Comparison of ENCODE assay signal across 20 cellular contexts in genomic region chr20:62699296-62699695, GRCh38. TPM values are rescaled to one million over a fixed set of nuclear protein-coding genes. Genes with fewer than 3 reads are reported as not detected.
A peak's percentile ranks its signal among the peaks of the same experiment; 100 is the strongest.
DNase-seq lines count a peak whose midpoint lies in the region; ATAC-seq, FAIRE-seq and TF ChIP-seq lines count a peak whose summit lies in the region.
"Had no signal": no experiment of that assay in that cellular context is flagged by ENCODE, and none has a peak within 500 bp of the region (broad histone marks: within the 10 kb centered on the region; RNA-seq: fewer than 3 reads in every experiment).

No MANE protein-coding gene starts in this region.

- no peak overlapping the region for H3K4me3 ChIP-seq in IMR-90 (ENCODE audit: insufficient read depth, low read depth, low read length)
- H3K4me3 ChIP-seq in HepG2 (replicated peaks in 1 of 3; ENCODE audit: insufficient read depth in 1 of 3, low read depth in 2 of 3, low read length in 3 of 3): no peak overlapping the region
- H3K4me3 ChIP-seq: GM23338, HAP-1 had no signal

- H3K27me3 ChIP-seq in H9 (ENCODE audit: insufficient read depth, low read length): no peaks in the 10 kb centered on the region; the same call in 1 of the 2 replicates
- peaks cover 20% of the 10 kb centered on the region for H3K27me3 ChIP-seq in IMR-90 (ENCODE audit: control insufficient read depth, insufficient read depth, low read length)
- peaks cover 48 to 98% of the 10 kb centered on the region in 2 experiments for H3K27me3 ChIP-seq in HepG2 (ENCODE audit: control insufficient read depth in 1 of 2, insufficient read depth in 2 of 2, low read length in 2 of 2)

- H3K4ac ChIP-seq in H9 (ENCODE audit: low read depth, low read length): no peak overlapping the region
- no peak overlapping the region for H3K4ac ChIP-seq in IMR-90 (ENCODE audit: low read depth, low read length)

- H2AK9ac ChIP-seq in IMR-90 (replicated peaks; ENCODE audit: low read depth, low read length, poor library complexity): peak overlapping the region; percentile 32

- no peak overlapping the region for H3K27ac Mint-ChIP-seq in H9
- H3K27ac Mint-ChIP-seq: CD4-positive, alpha-beta memory T cell; GM23338; HFFc6 had no signal

- H3K9me1 ChIP-seq in IMR-90 (ENCODE audit: insufficient read depth, low read length): peaks cover 11% of the 10 kb centered on the region

- no peak for FAIRE-seq in HepG2 (lab: Jason Lieb, UNC)
- FAIRE-seq: GM12891, GM18507 had no signal

- H2BK20ac ChIP-seq in H9 (ENCODE audit: low read depth, low read length, poor library complexity, severe bottlenecking): no peak overlapping the region
- H2BK20ac ChIP-seq in IMR-90 (ENCODE audit: low read depth, low read length): no peak overlapping the region

- H4K5ac ChIP-seq in H9 (ENCODE audit: insufficient read length, low read depth, low read length): no peak overlapping the region
- H4K5ac ChIP-seq in IMR-90 (ENCODE audit: low read depth, low read length): no peak overlapping the region

- H3K79me1 ChIP-seq in H9 (ENCODE audit: insufficient read depth, low read depth, low read length, poor library complexity, severe bottlenecking) (no peaks in the 10 kb centered on the region), IMR-90 (ENCODE audit: low read depth in 1 of 2, low read length in 2 of 2) (no peaks in the 10 kb centered on the region)

- no peak overlapping the region for H2BK12ac ChIP-seq in H9 (ENCODE audit: insufficient read length, low read depth, low read length)

- H2BK15ac ChIP-seq in H9 (ENCODE audit: low read depth, low read length): no peak overlapping the region
- H2BK15ac ChIP-seq in IMR-90 (ENCODE audit: low read depth, low read length): no peak overlapping the region

- no peak overlapping the region for H4K8ac ChIP-seq in H9 (replicated peaks; ENCODE audit: insufficient read length, low read depth, low read length)
- H4K8ac ChIP-seq in IMR-90 (ENCODE audit: low read depth in 2 of 2, low read length in 2 of 2): no peak overlapping the region

- H3K27ac ChIP-seq in H9 (ENCODE audit: insufficient read length, low read depth, low read length) (no peak overlapping the region), IMR-90 (ENCODE audit: insufficient read depth, low read length) (no peak overlapping the region), HepG2 (ENCODE audit: extremely low read length, insufficient read depth, low read length) (no peak overlapping the region)

- in situ Hi-C loops in IMR-90 (cut with MboI; ENCODE audit: low sequenced_read_pairs): loop anchor here (25.0 kb wide), 1 partner anchor 313 kb away; the partner anchor contains the start of gene BHLHE23
- in situ Hi-C loops in HepG2 (cut with HindIII; ENCODE audit: extremely low pct_ligation_motif_present, low pct_unique_long_range_greater_than_20kb): no loop called here

- H3K23ac ChIP-seq in H9 (ENCODE audit: insufficient read length, low read depth, low read length) (no peak overlapping the region), IMR-90 (ENCODE audit: low read depth, low read length) (no peak overlapping the region)

- H3K36me3 Mint-ChIP-seq in H9 (ENCODE audit: insufficient read depth in 1 of 3, low read depth in 3 of 3): no peaks in the 10 kb centered on the region
- H3K36me3 Mint-ChIP-seq: CD4-positive, alpha-beta memory T cell had no signal

- no peak for TF ChIP-seq EP300 in HepG2 (IDR thresholded peaks at IDR 0.05; ENCODE audit: low read depth in 2 of 2, low read length in 2 of 2)
- no peak for TF ChIP-seq EP300 in HepG2 (CRISPR knock-in tag; IDR thresholded peaks at IDR 0.05; ENCODE audit: borderline replicate concordance)

- H2AK5ac ChIP-seq in H9 (ENCODE audit: insufficient read length, low read length): no peak overlapping the region
- no peak overlapping the region for H2AK5ac ChIP-seq in IMR-90 (ENCODE audit: low read depth, low read length)

- DNase-seq in H9 (no peak), IMR-90 (no peak), HepG2 (ENCODE audit: low spot score) (no peak)
- DNase-seq: C1 segment of cervical spinal cord; Calu3; CD4-positive, alpha-beta memory T cell; COR-L47; DMS53; DMS79 treated with DMSO at 0.1 percent for 48 hours; GF-D8; HFFc6 had no signal

- intact Hi-C loops in IMR-90 (cut with micrococcal nuclease) (no loop called here), HepG2 (cut with micrococcal nuclease; ENCODE audit: unreplicated experiment) (no loop called here)

- H3K79me2 ChIP-seq in H9 (ENCODE audit: insufficient read depth, low read length): no peaks in the 10 kb centered on the region
- no peaks in the 10 kb centered on the region for H3K79me2 ChIP-seq in HepG2 (ENCODE audit: insufficient read depth, low read length)

- H3K9me3 ChIP-seq in H9 (ENCODE audit: control insufficient read depth, low read depth, low read length) (no peaks in the 10 kb centered on the region), IMR-90 (ENCODE audit: control insufficient read depth, insufficient read depth, low read length) (no peaks in the 10 kb centered on the region), HepG2 (ENCODE audit: low read length) (no peaks in the 10 kb centered on the region)
- H3K9me3 ChIP-seq: HAP-1 had no signal

- H3K9me3 Mint-ChIP-seq in H9: no peaks in the 10 kb centered on the region; a peak in 1 of 5 replicates
- H3K9me3 Mint-ChIP-seq: CD4-positive, alpha-beta memory T cell; GM23338; HFFc6 had no signal

- H3K4me2 ChIP-seq in H9 (ENCODE audit: insufficient read depth, insufficient read length, low read length): no peak overlapping the region
- no peak overlapping the region for H3K4me2 ChIP-seq in IMR-90 (ENCODE audit: low read depth, low read length)
- H3K4me2 ChIP-seq in HepG2 (ENCODE audit: low read depth, low read length): no peak overlapping the region
- H3K4me2 ChIP-seq: GM23338 had no signal

- BruUV-seq in IMR-90 (replicated peaks; lab: Mats Ljungman, UMichigan) (no TSS peak), HepG2 (replicated peaks; lab: Mats Ljungman, UMichigan) (no TSS peak)

- H3K56ac ChIP-seq in H9 (ENCODE audit: insufficient read length, low read depth, low read length): no peak overlapping the region
- no peak overlapping the region for H3K56ac ChIP-seq in IMR-90 (ENCODE audit: extremely low read depth, insufficient read depth, low read length)

- TF ChIP-seq POLR2A in IMR-90 (IDR thresholded peaks at IDR 0.05; ENCODE audit: low read depth, low read length) (no peak), HepG2 (IDR thresholded peaks at IDR 0.05; ENCODE audit: insufficient read depth in 1 of 2, low read depth in 2 of 2, low read length in 2 of 2) (no peak)

- TF ChIP-seq CTCF in H9 (conservative IDR thresholded peaks at IDR 0.05): no peak
- no peak for TF ChIP-seq CTCF in IMR-90 (conservative IDR thresholded peaks at IDR 0.05; ENCODE audit: low read depth, low read length)
- TF ChIP-seq CTCF in HepG2 (CRISPR knock-in tag; IDR thresholded peaks at IDR 0.05): no peak

- H3K27me3 Mint-ChIP-seq in H9 (ENCODE audit: low read depth): peaks cover 16% of the 10 kb centered on the region

- H2BK120ac ChIP-seq in H9 (ENCODE audit: low read depth, low read length, poor library complexity, severe bottlenecking) (no peak overlapping the region), IMR-90 (ENCODE audit: low read depth, low read length) (no peak overlapping the region)

- H4K20me1 ChIP-seq in H9 (ENCODE audit: control insufficient read depth, insufficient read depth, insufficient read length) (no peaks in the 10 kb centered on the region), IMR-90 (ENCODE audit: insufficient read depth, low read length) (no peaks in the 10 kb centered on the region), HepG2 (ENCODE audit: insufficient read depth, low read length) (peaks cover 2% of the 10 kb centered on the region; the same call in 1 of the 2 replicates)

- H2AFZ ChIP-seq in H9 (ENCODE audit: low read length) (no peak overlapping the region), IMR-90 (replicated peaks; ENCODE audit: low read length, poor library complexity) (no peak overlapping the region), HepG2 (ENCODE audit: low read length) (no peak overlapping the region)
- H2AFZ ChIP-seq: GM23338 had no signal

- H3K4me1 ChIP-seq in H9 (ENCODE audit: insufficient read depth, low read length) (no peaks in the 10 kb centered on the region), IMR-90 (ENCODE audit: control insufficient read depth, insufficient read depth, low read length) (peaks cover 11% of the 10 kb centered on the region), HepG2 (ENCODE audit: insufficient read depth, low read length) (peaks cover under 1% of the 10 kb centered on the region; the same call in 1 of the 2 replicates)

- H3K18ac ChIP-seq in H9 (ENCODE audit: insufficient read length, low read depth, low read length) (no peak overlapping the region), IMR-90 (ENCODE audit: low read depth, low read length) (no peak overlapping the region)

- dilution Hi-C loops in IMR-90 (cut with HindIII; ENCODE audit: low sequenced_read_pairs, unreplicated experiment): no loop called here

- H2BK5ac ChIP-seq in H9 (ENCODE audit: insufficient read length, low read length) (no peak overlapping the region), IMR-90 (ENCODE audit: low read depth, low read length, poor library complexity, severe bottlenecking) (no peak overlapping the region)

- WGBS in H9 (ENCODE audit: extremely low coverage, insufficient read length, low lambda C conversion rate): no CpG with 5 or more reads among the region's 19 CpGs
- 100% methylated on average over 5 of the region's 19 CpGs; no CpG with 5 or more reads in 1 of the 2 experiments for WGBS in IMR-90 (ENCODE audit: extremely low coverage in 2 of 2, insufficient read length in 1 of 2), 2 experiments
- WGBS in HepG2 (ENCODE audit: low lambda C conversion rate): 40% methylated on average over 19 of the region's 19 CpGs

- TF ChIP-seq RAD21 in IMR-90 (IDR thresholded peaks at IDR 0.05; ENCODE audit: low read length) (no peak), HepG2 (CRISPR knock-in tag; IDR thresholded peaks at IDR 0.05) (no peak)

- H3T11ph ChIP-seq in H9 (ENCODE audit: low read length): no peak overlapping the region

- ATAC-seq in IMR-90 (ENCODE audit: low read depth) (no peak), HepG2 (no peak), GM19351 (IDR thresholded peaks at IDR 0.05; ENCODE audit: unreplicated experiment) (no peak), HG02981 (IDR thresholded peaks at IDR 0.05; ENCODE audit: unreplicated experiment) (no peak), GM19463 (IDR thresholded peaks at IDR 0.05; ENCODE audit: unreplicated experiment) (no peak)
- ATAC-seq: GM23338 had no signal

- H3K23me2 ChIP-seq in H9 (ENCODE audit: insufficient read length, low read depth, low read length, poor library complexity, severe bottlenecking): no peaks in the 10 kb centered on the region

- H3K14ac ChIP-seq in H9 (ENCODE audit: insufficient read depth, low read length) (0 out of 2 replicates have a peak overlapping the region, but pooled peaks have one; percentile 23), IMR-90 (replicated peaks; ENCODE audit: low read depth, low read length) (no peak overlapping the region)

- H3K36me3 ChIP-seq in IMR-90 (ENCODE audit: control insufficient read depth, insufficient read depth, low read length) (no peaks in the 10 kb centered on the region), HepG2 (replicated peaks in 1 of 2; ENCODE audit: control insufficient read depth in 1 of 2, insufficient read depth in 2 of 2, low read length in 2 of 2) (no peaks in the 10 kb centered on the region)
- H3K36me3 ChIP-seq: HAP-1 had no signal

- no peak overlapping the region for H3K4me3 Mint-ChIP-seq in H9
- H3K4me3 Mint-ChIP-seq: CD4-positive, alpha-beta memory T cell; GM23338; HFFc6 had no signal

- 0 out of 4 replicates have a peak, but pooled peaks cover 0 to 2% of the 10 kb centered on the region in 2 experiments for H3K4me1 Mint-ChIP-seq in H9
- H3K4me1 Mint-ChIP-seq: GM23338 had no signal

- H4K91ac ChIP-seq in H9 (ENCODE audit: insufficient read length, low read depth, low read length) (no peak overlapping the region), IMR-90 (ENCODE audit: insufficient read depth, low read depth, low read length) (no peak overlapping the region)

- CTCF ChIA-PET in IMR-90 (lab: Yijun Ruan, JAX) (no interaction called here), HepG2 (lab: Yijun Ruan, JAX; ENCODE audit: low intra/inter-chr PET ratio, low total read pairs) (no interaction called here)

- POLR2A ChIA-PET in IMR-90 (lab: Charles Lee; ENCODE audit: unreplicated experiment) (no interaction called here), HepG2 (lab: Yijun Ruan, JAX) (no interaction called here)

- no peak overlapping the region for H3K9ac ChIP-seq in H9 (ENCODE audit: extremely low read depth, insufficient read length, low read length)
- no peak overlapping the region for H3K9ac ChIP-seq in IMR-90 (ENCODE audit: low read depth, low read length)
- H3K9ac ChIP-seq in HepG2 (ENCODE audit: insufficient read depth, low read depth, low read length): no peak overlapping the region

RNA-seq across cellular contexts. Expression of gene NTSR1, which starts 9.3 kb away (rescaled TPM):
- 0.07 and 0.11 TPM in 2 replicates for total RNA-seq in H9 (2021)
- 0.54 and 0.56 TPM in 2 replicates for total RNA-seq in IMR-90 (2012; rRNA removed)
- 1.8 and 2.3 TPM in 2 replicates for polyA plus RNA-seq in IMR-90 (2012; rRNA removed)
- 1.1 and 1.9 TPM in 2 replicates for polyA plus RNA-seq in IMR-90 (2012; cell fraction: cytosol; rRNA removed)
- 1.2 and 2.9 TPM in 2 replicates for polyA plus RNA-seq in IMR-90 (2012; cell fraction: nucleus; rRNA removed; ENCODE audit: low replicate concordance)
- total RNA-seq in HepG2 (2016; rRNA removed; fragmentation: Illumina TruSeq; extraction: Trizol): 0.09 TPM in 1 of 2 replicates, not detected in the other
- not detected in 2 replicates for total RNA-seq in HepG2 (2016; cell fraction: cytosol; rRNA removed; fragmentation: Illumina TruSeq; extraction: Trizol; ENCODE audit: low read depth)
- total RNA-seq in HepG2 (2016; cell fraction: insoluble cytoplasmic fraction; rRNA removed; fragmentation: Illumina TruSeq; extraction: Trizol): 0.04 TPM in 1 of 2 replicates, not detected in the other
- total RNA-seq in HepG2 (2016; cell fraction: membrane; rRNA removed; fragmentation: Illumina TruSeq; extraction: Trizol): 0.09 TPM in 1 of 2 replicates, not detected in the other
- total RNA-seq in HepG2 (2016; cell fraction: nucleus; rRNA removed; fragmentation: Illumina TruSeq; extraction: Trizol): 0.12 TPM in 1 of 2 replicates, not detected in the other
- 0.12 and 0.17 TPM in 2 replicates for polyA plus RNA-seq in HepG2 (2011; rRNA removed)
- 0.09 and 0.12 TPM in 2 replicates for polyA plus RNA-seq in HepG2 (2011; cell fraction: cytosol; rRNA removed)
- polyA plus RNA-seq in HepG2 (2011; cell fraction: nucleus; rRNA removed): 0.38 and 0.51 TPM in 2 replicates
- 0.09 and 0.19 TPM in 2 replicates for polyA plus RNA-seq in HepG2 (2012)
- not detected in 2 replicates for polyA plus RNA-seq in HepG2 (2016; cell fraction: cytosol; fragmentation: Illumina TruSeq; extraction: Trizol; ENCODE audit: low read depth)
- 0.08 TPM in 1 of 2 replicates, not detected in the other for polyA plus RNA-seq in HepG2 (2016; cell fraction: insoluble cytoplasmic fraction; fragmentation: Illumina TruSeq; extraction: Trizol; ENCODE audit: low read depth)
- 0.05 TPM in 1 of 2 replicates, not detected in the other for polyA plus RNA-seq in HepG2 (2016; cell fraction: membrane; fragmentation: Illumina TruSeq; extraction: Trizol; ENCODE audit: low read depth)
- polyA plus RNA-seq in HepG2 (2016; cell fraction: nucleus; fragmentation: Illumina TruSeq; extraction: Trizol; ENCODE audit: insufficient read depth, low read depth): 0.35 and 0.41 TPM in 2 replicates
- polyA minus RNA-seq in HepG2 (2011; rRNA and poly(A)+ RNA removed; ENCODE audit: low replicate concordance): 0.24 TPM in 1 of 2 replicates, not detected in the other
- polyA minus RNA-seq in HepG2 (2011; cell fraction: cytosol; rRNA and poly(A)+ RNA removed): not detected in 2 replicates
- 0.12 and 0.13 TPM in 2 replicates for polyA minus RNA-seq in HepG2 (2011; cell fraction: nucleus; rRNA and poly(A)+ RNA removed)
- total RNA-seq: Calu3, G401, H4 had no signal
- polyA plus RNA-seq: CD4-positive, alpha-beta memory T cell had no signal

RNA-seq across cellular contexts. Expression of gene SLCO4A1, which starts 57.0 kb away (rescaled TPM):
- total RNA-seq in H9 (2021): 8.4 and 9.4 TPM in 2 replicates
- total RNA-seq in IMR-90 (2012; rRNA removed): 0.56 and 0.72 TPM in 2 replicates
- polyA plus RNA-seq in IMR-90 (2012; rRNA removed): 1.1 and 1.5 TPM in 2 replicates
- 1.1 TPM in 2 replicates for polyA plus RNA-seq in IMR-90 (2012; cell fraction: cytosol; rRNA removed)
- 2.1 and 5.3 TPM in 2 replicates for polyA plus RNA-seq in IMR-90 (2012; cell fraction: nucleus; rRNA removed; ENCODE audit: low replicate concordance)
- 23.8 and 55.5 TPM in 2 replicates for total RNA-seq in HepG2 (2016; rRNA removed; fragmentation: Illumina TruSeq; extraction: Trizol)
- 21.3 and 22.4 TPM in 2 replicates for total RNA-seq in HepG2 (2016; cell fraction: cytosol; rRNA removed; fragmentation: Illumina TruSeq; extraction: Trizol; ENCODE audit: low read depth)
- total RNA-seq in HepG2 (2016; cell fraction: insoluble cytoplasmic fraction; rRNA removed; fragmentation: Illumina TruSeq; extraction: Trizol): 20.7 and 58.6 TPM in 2 replicates
- total RNA-seq in HepG2 (2016; cell fraction: membrane; rRNA removed; fragmentation: Illumina TruSeq; extraction: Trizol): 31.3 and 32.0 TPM in 2 replicates
- 55.7 and 65.4 TPM in 2 replicates for total RNA-seq in HepG2 (2016; cell fraction: nucleus; rRNA removed; fragmentation: Illumina TruSeq; extraction: Trizol)
- 91.3 and 112 TPM in 2 replicates for polyA plus RNA-seq in HepG2 (2011; rRNA removed)
- 53.2 and 96.9 TPM in 2 replicates for polyA plus RNA-seq in HepG2 (2011; cell fraction: cytosol; rRNA removed)
- 133 and 239 TPM in 2 replicates for polyA plus RNA-seq in HepG2 (2011; cell fraction: nucleus; rRNA removed)
- polyA plus RNA-seq in HepG2 (2012): 48.1 and 97.6 TPM in 2 replicates
- polyA plus RNA-seq in HepG2 (2016; cell fraction: cytosol; fragmentation: Illumina TruSeq; extraction: Trizol; ENCODE audit: low read depth): 14.3 and 17.6 TPM in 2 replicates
- 25.9 and 26.2 TPM in 2 replicates for polyA plus RNA-seq in HepG2 (2016; cell fraction: insoluble cytoplasmic fraction; fragmentation: Illumina TruSeq; extraction: Trizol; ENCODE audit: low read depth)
- polyA plus RNA-seq in HepG2 (2016; cell fraction: membrane; fragmentation: Illumina TruSeq; extraction: Trizol; ENCODE audit: low read depth): 21.9 and 22.4 TPM in 2 replicates
- 114 and 125 TPM in 2 replicates for polyA plus RNA-seq in HepG2 (2016; cell fraction: nucleus; fragmentation: Illumina TruSeq; extraction: Trizol; ENCODE audit: insufficient read depth, low read depth)
- 44.0 and 104 TPM in 2 replicates for polyA minus RNA-seq in HepG2 (2011; rRNA and poly(A)+ RNA removed; ENCODE audit: low replicate concordance)
- 27.7 and 39.2 TPM in 2 replicates for polyA minus RNA-seq in HepG2 (2011; cell fraction: cytosol; rRNA and poly(A)+ RNA removed)
- polyA minus RNA-seq in HepG2 (2011; cell fraction: nucleus; rRNA and poly(A)+ RNA removed): 31.2 and 42.4 TPM in 2 replicates
